9 cellular contexts compared by ENCODE assay signal in the genomic region with DNA sequence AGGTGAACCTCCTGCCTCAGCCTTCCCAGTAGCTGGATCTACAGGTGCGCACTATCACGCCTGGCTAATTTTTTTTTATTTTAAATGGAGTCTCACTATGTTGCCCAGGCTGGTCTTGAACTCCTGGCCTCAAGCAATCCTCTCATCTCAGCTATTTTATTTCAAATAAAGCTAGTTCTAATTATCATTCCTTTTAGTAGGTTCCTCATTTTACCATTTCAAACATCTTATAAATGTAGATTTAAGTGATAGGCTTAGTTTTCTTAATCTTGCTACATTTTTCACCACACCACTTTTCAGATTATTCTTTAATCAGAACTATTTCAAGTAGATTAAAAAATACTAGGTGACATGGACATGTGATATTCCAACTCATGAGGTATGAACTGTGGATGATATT. TPM values are rescaled to one million over a fixed set of nuclear protein-coding genes. Genes with fewer than 3 reads are reported as not detected.
"Had no signal": no experiment of that assay in that cellular context is flagged by ENCODE, and none has a peak within 500 bp of the region (broad histone marks: within the 10 kb centered on the region; RNA-seq: fewer than 3 reads in every experiment).

No MANE protein-coding gene starts in this region.

- H3K4me2 ChIP-seq: KMS-11 had no signal

- H3K27ac Mint-ChIP-seq: IgD-negative memory B cell had no signal

- H3K4me3 ChIP-seq: K562 had no signal

- H3K4me3 Mint-ChIP-seq: IgD-negative memory B cell had no signal

- H3K9me3 Mint-ChIP-seq: IgD-negative memory B cell had no signal

- DNase-seq: IMR-90, KBM-7, KG1 had no signal

- ATAC-seq: HepG2 had no signal

- FAIRE-seq: HepG2, HTR-8/SVneo, K562 had no signal

- H3K27me3 Mint-ChIP-seq: IgD-negative memory B cell had no signal

- H3K27ac ChIP-seq: HL-60, KMS-11 had no signal

RNA-seq across cellular contexts. Expression of a gene that starts 59.0 kb away (rescaled TPM):
- total RNA-seq: HepG2 had no signal
